21 cellular contexts compared by ENCODE assay signal in the genomic region with DNA sequence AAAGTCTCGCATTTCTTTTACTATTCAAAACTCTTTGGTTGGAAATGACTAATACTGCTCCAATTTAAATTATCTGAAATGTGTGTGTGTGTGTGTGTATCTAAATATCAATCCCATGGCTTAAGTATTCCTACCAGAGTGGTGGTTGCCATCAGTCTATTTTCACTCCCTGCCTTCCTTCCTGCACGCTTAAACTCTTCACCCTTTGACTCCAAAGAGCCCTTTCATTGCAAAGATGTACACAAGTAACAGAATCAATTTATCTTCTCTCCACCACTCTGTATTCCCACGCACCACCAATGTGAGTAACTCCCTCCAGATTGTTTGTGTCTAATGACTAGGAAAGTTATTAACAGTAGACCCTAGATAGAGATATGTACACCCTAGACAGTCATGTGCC. TPM values are rescaled to one million over a fixed set of nuclear protein-coding genes. Genes with fewer than 3 reads are reported as not detected.
DNase-seq lines count a peak whose midpoint lies in the region; ATAC-seq and TF ChIP-seq lines count a peak whose summit lies in the region.
"Had no signal": no experiment of that assay in that cellular context is flagged by ENCODE, and none has a peak within 500 bp of the region (broad histone marks: within the 10 kb centered on the region; RNA-seq: fewer than 3 reads in every experiment).

No MANE protein-coding gene starts in this region.

- DNase-seq in SJSA1 (ENCODE audit: low read depth in 1 of 2, low spot score in 2 of 2) (no peak), cardiac fibroblast (ENCODE audit: low read depth in 2 of 2) (peak; percentile 25 to 29), mesendoderm (no peak), SHP77 (lab: John Stamatoyannopoulos, UW) (no peak), OCI-LY7 (ENCODE audit: low spot score) (no peak), body of pancreas (no peak)
- DNase-seq: CD8-positive, alpha-beta T cell; GDM1; GOT3; MG63; NCI-H1417 treated with DMSO at 0.1 percent for 48 hours; NCI-H187; NCI-H2107; NCI-H510A had no signal

- no peaks in the 10 kb centered on the region for H3K9me3 ChIP-seq in SJSA1 (replicated peaks)
- H3K9me3 ChIP-seq in OCI-LY7 (ENCODE audit: low read length) = no peaks in the 10 kb centered on the region; the same call in 1 of the 2 replicates
- H3K9me3 ChIP-seq in body of pancreas = no peaks in the 10 kb centered on the region
- H3K9me3 ChIP-seq: BLaER1 treated with 17β-estradiol and CSF1 and Interleukin-3, amounts not matched to agents 10 nM and 100 nM; MG63 had no signal

- H3K18ac ChIP-seq in mesendoderm (ENCODE audit: low read length) = no peak overlapping the region

- H3K4me3 ChIP-seq in ACC112 (ENCODE audit: low read depth, low read length) (no peak overlapping the region), SJSA1 (no peak overlapping the region), cardiac fibroblast (replicated peaks in 1 of 2; ENCODE audit: low read depth in 2 of 2, low read length in 2 of 2) (no peak overlapping the region), mesendoderm (ENCODE audit: low read length) (no peak overlapping the region), OCI-LY7 (ENCODE audit: low read depth, low read length, poor library complexity, severe bottlenecking) (no peak overlapping the region), body of pancreas (no peak overlapping the region)
- H3K4me3 ChIP-seq: BLaER1 treated with 17β-estradiol and CSF1 and Interleukin-3, amounts not matched to agents 10 nM and 100 nM; K562; MG63 had no signal

- peak overlapping the region; percentile 51 for H2AK5ac ChIP-seq in mesendoderm (ENCODE audit: low read length)

- no peak overlapping the region for H3K9ac ChIP-seq in mesendoderm (ENCODE audit: low read length)
- H3K9ac ChIP-seq: BLaER1 treated with 17β-estradiol and CSF1 and Interleukin-3, amounts not matched to agents 10 nM and 100 nM had no signal

- H3K23ac ChIP-seq in mesendoderm (ENCODE audit: low read length) = no peak overlapping the region

- no peak for TF ChIP-seq CTCF in cardiac fibroblast (IDR thresholded peaks at IDR 0.05; ENCODE audit: low read depth, low read length)
- no peak for TF ChIP-seq CTCF in OCI-LY7 (conservative IDR thresholded peaks at IDR 0.05; ENCODE audit: low read length)
- TF ChIP-seq CTCF in body of pancreas (IDR thresholded peaks at IDR 0.05) = no peak

- no peak overlapping the region for H3K4me2 ChIP-seq in mesendoderm (ENCODE audit: low read length)
- H3K4me2 ChIP-seq in OCI-LY7 (ENCODE audit: low read length) = no peak overlapping the region
- H3K4me2 ChIP-seq: BLaER1 treated with 17β-estradiol and CSF1 and Interleukin-3, amounts not matched to agents 10 nM and 100 nM had no signal

- no peak overlapping the region for H3K4ac ChIP-seq in mesendoderm (ENCODE audit: low read depth, low read length)

- CTCF ChIA-PET in OCI-LY7 (lab: Charles Lee; ENCODE audit: unreplicated experiment) = no interaction called here

- intact Hi-C loops in OCI-LY7 (cut with micrococcal nuclease; ENCODE audit: unreplicated experiment) (no loop called here), body of pancreas (cut with DNase I) (no loop called here)

- peak overlapping the region; percentile 81 for H2BK5ac ChIP-seq in mesendoderm (ENCODE audit: low read length)

- no peaks in the 10 kb centered on the region for H3K79me1 ChIP-seq in mesendoderm (ENCODE audit: low read length)

- H3K9me2 ChIP-seq in OCI-LY7 (ENCODE audit: insufficient read depth, low read length) = no peaks in the 10 kb centered on the region

- H3K56ac ChIP-seq in mesendoderm (ENCODE audit: low read length) = peak overlapping the region; percentile 27

- peaks cover 19% of the 10 kb centered on the region for H3K36me3 ChIP-seq in ACC112 (ENCODE audit: insufficient read depth, low read length)
- H3K36me3 ChIP-seq in SJSA1 = peaks cover 22% of the 10 kb centered on the region
- H3K36me3 ChIP-seq in mesendoderm (ENCODE audit: control insufficient read depth, insufficient read depth, low read length) = no peaks in the 10 kb centered on the region
- H3K36me3 ChIP-seq in OCI-LY7 (ENCODE audit: insufficient read depth, low read length) = peaks cover 82% of the 10 kb centered on the region
- H3K36me3 ChIP-seq in body of pancreas (replicated peaks in 1 of 2; ENCODE audit: insufficient read depth in 1 of 2, low read depth in 2 of 2) = peaks cover 0 to 3% of the 10 kb centered on the region in 2 donors

- H3K27ac ChIP-seq in ACC112 (ENCODE audit: low read depth, low read length) = peak overlapping the region; percentile 83
- H3K27ac ChIP-seq in SJSA1 = peak overlapping the region; percentile 66
- peak overlapping the region; percentile 90 for H3K27ac ChIP-seq in mesendoderm (ENCODE audit: low read depth, low read length)
- H3K27ac ChIP-seq in OCI-LY7 (ENCODE audit: low read depth, low read length, poor library complexity, severe bottlenecking) = no peak overlapping the region
- no peak overlapping the region for H3K27ac ChIP-seq in body of pancreas
- H3K27ac ChIP-seq: 22Rv1; BLaER1 treated with 17β-estradiol and CSF1 and Interleukin-3, amounts not matched to agents 10 nM and 100 nM; RWPE1 had no signal

- no peaks in the 10 kb centered on the region for H4K20me1 ChIP-seq in OCI-LY7 (ENCODE audit: insufficient read depth, low read length)
- H4K20me1 ChIP-seq: BLaER1 treated with 17β-estradiol and CSF1 and Interleukin-3, amounts not matched to agents 10 nM and 100 nM had no signal

- H3K79me2 ChIP-seq in ACC112 (ENCODE audit: control insufficient read depth, insufficient read depth, low read length, unreplicated experiment) = no peaks in the 10 kb centered on the region
- no peaks in the 10 kb centered on the region for H3K79me2 ChIP-seq in mesendoderm (ENCODE audit: control insufficient read depth, insufficient read depth, low read length)
- no peaks in the 10 kb centered on the region for H3K79me2 ChIP-seq in OCI-LY7 (ENCODE audit: insufficient read depth, low read depth, low read length)

- H4K8ac ChIP-seq in mesendoderm (ENCODE audit: low read depth, low read length) = no peak overlapping the region

- no peak overlapping the region for H4K5ac ChIP-seq in mesendoderm (ENCODE audit: low read length)

- no CpG with 5 or more reads among the region's 3 CpGs for WGBS in mesendoderm (ENCODE audit: extremely low coverage, insufficient coverage, low lambda C conversion rate)
- WGBS in body of pancreas, 2 donors = 86 to 94% methylated on average over 3 of the region's 3 CpGs

- ATAC-seq in HG03432 (IDR thresholded peaks at IDR 0.05; ENCODE audit: unreplicated experiment) (no peak), body of pancreas (no peak)
- ATAC-seq: CD8-positive, alpha-beta T cell; HCT116; K562 had no signal

- H3K4me1 ChIP-seq in ACC112 (ENCODE audit: control insufficient read depth, insufficient read depth, low read length, unreplicated experiment) = peaks cover 21% of the 10 kb centered on the region
- H3K4me1 ChIP-seq in SJSA1 (replicated peaks) = peaks cover 10% of the 10 kb centered on the region; the same call in 1 of the 2 replicates
- H3K4me1 ChIP-seq in mesendoderm (ENCODE audit: control insufficient read depth, low read depth, low read length) = peaks cover 4% of the 10 kb centered on the region
- peaks cover 10% of the 10 kb centered on the region for H3K4me1 ChIP-seq in OCI-LY7 (ENCODE audit: insufficient read depth, low read length, poor library complexity, severe bottlenecking)
- no peaks in the 10 kb centered on the region for H3K4me1 ChIP-seq in body of pancreas
- H3K4me1 ChIP-seq: BLaER1 treated with 17β-estradiol and CSF1 and Interleukin-3, amounts not matched to agents 10 nM and 100 nM had no signal

- H2BK15ac ChIP-seq in mesendoderm (replicated peaks; ENCODE audit: low read depth) = peak overlapping the region; percentile 45

- H2AFZ ChIP-seq in ACC112 (ENCODE audit: low read length, unreplicated experiment) (no peak overlapping the region), OCI-LY7 (ENCODE audit: low read length) (no peak overlapping the region)

- TF ChIP-seq POLR2A in body of pancreas (IDR thresholded peaks at IDR 0.05) = no peak

- no peak overlapping the region for H2BK120ac ChIP-seq in mesendoderm (ENCODE audit: low read depth, low read length)

- POLR2A ChIA-PET in OCI-LY7 (lab: Charles Lee) = no interaction called here

- no TSS peak for BruUV-seq in OCI-LY7 (replicated peaks; lab: Mats Ljungman, UMichigan)

- H3K27me3 ChIP-seq in ACC112 (ENCODE audit: insufficient read depth, low read length) = no peaks in the 10 kb centered on the region
- no peaks in the 10 kb centered on the region for H3K27me3 ChIP-seq in SJSA1 (replicated peaks)
- H3K27me3 ChIP-seq in mesendoderm (ENCODE audit: insufficient read depth, low read length, poor library complexity) = no peaks in the 10 kb centered on the region
- no peaks in the 10 kb centered on the region for H3K27me3 ChIP-seq in body of pancreas
- H3K27me3 ChIP-seq: BLaER1 treated with 17β-estradiol and CSF1 and Interleukin-3, amounts not matched to agents 10 nM and 100 nM; MG63 had no signal

RNA-seq across cellular contexts. Expression of gene ARL6IP6, which starts 42.8 kb away (rescaled TPM):
- 51.8 and 54.3 TPM in 2 replicates for total RNA-seq in SJSA1 (2014; rRNA removed; shearing (Covaris generic))
- 34.4 TPM for polyA plus RNA-seq in mesendoderm (2013, experiment 1 of 2)
- polyA plus RNA-seq in mesendoderm (2013, experiment 2 of 2) = 41.9 TPM
- total RNA-seq in OCI-LY7 (2014; rRNA removed; shearing (Covaris generic)) = 34.6 and 38.3 TPM in 2 replicates
- total RNA-seq in OCI-LY7 (2022) (58.3 and 61.8 TPM in 2 replicates), body of pancreas (10 to 100 TPM in 1 of 2 donors, 1 to 10 TPM in 1; 8.3 to 12.2 TPM)

RNA-seq across cellular contexts. Expression of gene PRPF40A, which starts 43.9 kb away (rescaled TPM):
- total RNA-seq in SJSA1 (2014; rRNA removed; shearing (Covaris generic)) = 156 and 189 TPM in 2 replicates
- polyA plus RNA-seq in mesendoderm (2013, experiment 1 of 2) = 328 TPM
- polyA plus RNA-seq in mesendoderm (2013, experiment 2 of 2) = 320 TPM
- total RNA-seq in OCI-LY7 (2014; rRNA removed; shearing (Covaris generic)) = 156 and 198 TPM in 2 replicates
- 175 and 177 TPM in 2 replicates for total RNA-seq in OCI-LY7 (2022)
- total RNA-seq in body of pancreas = 10 to 100 TPM; 38.9 to 52.7 TPM

Comparison
In these comparisons a context has a peak if more than half of its experiments do, and no peak if none do; other contexts are left out.
1. H3K27ac ChIP-seq: peak in ACC112 (single experiment), SJSA1 (single experiment) and mesendoderm (single experiment); none in OCI-LY7 (single experiment) and body of pancreas (0 of 4).
2. DNase-seq: peak in cardiac fibroblast (2 of 2); none in SJSA1 (0 of 2), mesendoderm (single experiment), SHP77 (0 of 2), OCI-LY7 (single experiment) and body of pancreas (0 of 4).